In genomic region chr3:40996827-40997710, GRCh38 we compare ENCODE assay signal across 27 cellular contexts.
DNase-seq lines count a peak whose midpoint lies in the region; ATAC-seq and TF ChIP-seq lines count a peak whose summit lies in the region.
"Had no signal": no experiment of that assay in that cellular context is flagged by ENCODE, and none has a peak within 500 bp of the region (broad histone marks: within the 10 kb centered on the region; RNA-seq: fewer than 3 reads in every experiment).

No MANE protein-coding gene starts in this region.

- H3K4me1 ChIP-seq in HEK293 (ENCODE audit: control insufficient read depth, insufficient read depth, low read length) (no peaks in the 10 kb centered on the region), left lung (no peaks in the 10 kb centered on the region), smooth muscle cell (ENCODE audit: low read depth) (peaks cover 8% of the 10 kb centered on the region)
- H3K4me1 ChIP-seq: prostate gland had no signal

- H3K9me3 ChIP-seq in HEK293 (ENCODE audit: control insufficient read depth, insufficient read depth, low read depth, low read length) (no peaks in the 10 kb centered on the region), left lung (no peaks in the 10 kb centered on the region), smooth muscle cell (replicated peaks; ENCODE audit: low read depth) (no peaks in the 10 kb centered on the region)
- H3K9me3 ChIP-seq: mucosa of descending colon, prostate gland, upper lobe of left lung had no signal

- H3K27me3 ChIP-seq in brain microvascular endothelial cell (replicated peaks) (no peaks in the 10 kb centered on the region), left lung (no peaks in the 10 kb centered on the region), smooth muscle cell (ENCODE audit: low read depth) (no peaks in the 10 kb centered on the region)
- H3K27me3 ChIP-seq: upper lobe of left lung had no signal

- DNase-seq in brain microvascular endothelial cell = peak; percentile 59
- DNase-seq in left lung = no peak
- no peak for DNase-seq in smooth muscle cell (lab: John Stamatoyannopoulos, UW; ENCODE audit: unreplicated experiment)
- no peak for DNase-seq in effector CD4-positive, alpha-beta T cell
- DNase-seq: activated CD4-positive, alpha-beta T cell treated with anti-CD3 and anti-CD28 coated beads for 36 hours; activated CD8-positive, alpha-beta T cell treated with anti-CD3 and anti-CD28 coated beads, Interleukin-2, amount 10 ng/mL, durations not matched to agents 7 days and 5 days; activated naive CD8-positive, alpha-beta T cell treated with anti-CD3 and anti-CD28 coated beads for 36 hours; activated T-cell treated with anti-CD3 and anti-CD28 coated beads for 4 hours; aorta; caudate nucleus; COR-L47; DMS79 treated with DMSO at 0.1 percent for 48 hours; mucosa of descending colon; NCI-H1436; NCI-H446 treated with DMSO at 0.1 percent for 48 hours; NCI-H82; RPMI8226; stimulated activated CD4-positive, alpha-beta T cell treated with anti-CD3 and anti-CD28 coated beads, Interleukin-4, amount 100 ng/mL, for 4 hours; substantia nigra; T-helper 2 cell; upper lobe of left lung had no signal

- ATAC-seq in left lung (peak; percentile 28), HG03175 (IDR thresholded peaks at IDR 0.05; ENCODE audit: unreplicated experiment) (no peak), GM21529 (IDR thresholded peaks at IDR 0.05; ENCODE audit: unreplicated experiment) (no peak)
- ATAC-seq: activated CD4-positive, alpha-beta T cell treated with anti-CD3 and anti-CD28 coated beads for 36 hours; activated CD8-positive, alpha-beta T cell treated with anti-CD3 and anti-CD28 coated beads, Interleukin-2, amount 10 ng/mL, durations not matched to agents 7 days and 5 days; HCT116; mucosa of descending colon; sciatic nerve had no signal

- H3K36me3 ChIP-seq in HEK293 (ENCODE audit: control insufficient read depth in 2 of 2, insufficient read depth in 1 of 2, low read length in 2 of 2) (no peaks in the 10 kb centered on the region), brain microvascular endothelial cell (replicated peaks) (no peaks in the 10 kb centered on the region), left lung (no peaks in the 10 kb centered on the region), smooth muscle cell (ENCODE audit: low read depth) (no peaks in the 10 kb centered on the region)
- H3K36me3 ChIP-seq: prostate gland, upper lobe of left lung had no signal

- in situ Hi-C loops in brain microvascular endothelial cell (cut with HindIII; ENCODE audit: low pct_ligation_motif_present, low sequenced_read_pairs) = no loop called here

- WGBS in smooth muscle cell (ENCODE audit: low lambda C conversion rate) = 45% methylated on average over 6 of the region's 6 CpGs

- no peak for TF ChIP-seq CTCF in HEK293 (tag by site-specific recombination; IDR thresholded peaks at IDR 0.05)
- no peak for TF ChIP-seq CTCF in brain microvascular endothelial cell (IDR thresholded peaks at IDR 0.05; ENCODE audit: low read depth, low read length, missing control alignments)
- no peak for TF ChIP-seq CTCF in left lung (IDR thresholded peaks at IDR 0.05)
- TF ChIP-seq CTCF in smooth muscle cell (IDR thresholded peaks at IDR 0.05; ENCODE audit: borderline replicate concordance, insufficient read depth, poor library complexity, severe bottlenecking) = no peak

- H3K4me2 ChIP-seq in smooth muscle cell = peak overlapping the region; percentile 49

- H3K27ac ChIP-seq in HEK293 (ENCODE audit: extremely low read depth, low read depth, low read length) (no peak overlapping the region), brain microvascular endothelial cell (no peak overlapping the region), left lung (no peak overlapping the region), smooth muscle cell (ENCODE audit: low read depth) (peak overlapping the region; percentile 46)
- H3K27ac ChIP-seq: prostate gland, upper lobe of left lung had no signal

- H3K9ac ChIP-seq in smooth muscle cell (ENCODE audit: low read depth) = no peak overlapping the region

- no peaks in the 10 kb centered on the region for H3F3A ChIP-seq in smooth muscle cell (ENCODE audit: low read depth)

- no peaks in the 10 kb centered on the region for H3K79me2 ChIP-seq in smooth muscle cell (ENCODE audit: low read depth)

- H2AFZ ChIP-seq in smooth muscle cell (ENCODE audit: low read depth) = no peak overlapping the region

- H3K4me3 ChIP-seq in HEK293 (ENCODE audit: low read depth, low read length) (no peak overlapping the region), brain microvascular endothelial cell (ENCODE audit: low read depth, low read length) (no peak overlapping the region), left lung (no peak overlapping the region), smooth muscle cell (no peak overlapping the region)
- H3K4me3 ChIP-seq: mucosa of descending colon, prostate gland, upper lobe of left lung had no signal

- H4K20me1 ChIP-seq in smooth muscle cell (ENCODE audit: low read depth) = no peaks in the 10 kb centered on the region

- POLR2A ChIA-PET in HEK293 (lab: Yijun Ruan, JAX) = no interaction called here

- CTCF ChIA-PET in HEK293 (lab: Yijun Ruan, JAX) = interaction anchor here (0.6 kb wide), 1 partner anchor 38 kb away, joined by 3 read pairs; no protein-coding TSS in a partner anchor

- intact Hi-C loops in left lung (cut with DNase I) = no loop called here

TF ChIP-seq in HEK293, 187 proteins besides CTCF, POLR2A, EP300 and RAD21:
- TF ChIP-seq GLIS1 (tag by site-specific recombination; IDR thresholded peaks at IDR 0.05) = peak; percentile 26; the same call in 1 of the 2 replicates
- peak; percentile 31 for TF ChIP-seq ZNF623 (tag by site-specific recombination; IDR thresholded peaks at IDR 0.05)
- peak; percentile 34; the same call in 1 of the 2 replicates for TF ChIP-seq ZIC2 (tag by site-specific recombination; IDR thresholded peaks at IDR 0.05)
- no peak for TF ChIP-seq KLF17 (tag by site-specific recombination; IDR thresholded peaks at IDR 0.05)
